22 cellular contexts compared by ENCODE assay signal in genomic region chr2:147999126-147999525, GRCh38.
"Had no signal": no experiment of that assay in that cellular context is flagged by ENCODE, and none has a peak within 500 bp of the region (broad histone marks: within the 10 kb centered on the region; RNA-seq: fewer than 3 reads in every experiment).

No MANE protein-coding gene starts in this region.

- H3K27me3 ChIP-seq: ascending aorta, cardiac muscle cell, dorsolateral prefrontal cortex, right atrium auricular region, spleen, testis, transverse colon had no signal

- H3K4me1 Mint-ChIP-seq: activated CD4-positive, alpha-beta memory T cell treated with anti-CD3 and anti-CD28 coated beads, Interleukin-2, amount 10 ng/mL, durations not matched to agents 7 days and 5 days had no signal

- H3K27ac Mint-ChIP-seq: activated CD4-positive, alpha-beta memory T cell treated with anti-CD3 and anti-CD28 coated beads, Interleukin-2, amount 10 ng/mL, durations not matched to agents 7 days and 5 days; activated CD4-positive, alpha-beta T cell treated with anti-CD3 and anti-CD28 coated beads, Interleukin-2, amount 10 ng/mL, durations not matched to agents 7 days and 5 days; activated naive CD8-positive, alpha-beta T cell treated with anti-CD3 and anti-CD28 coated beads for 36 hours; activated T-helper 2 cell treated with anti-CD3 and anti-CD28 coated beads, Interferon-gamma antibody, Interleukin-2, Interleukin-4, amounts not matched to agents 10 μg/mL and 5 μg/mL and 100 μg/mL, durations not matched to agents 14 hours and 24 hours and 36 hours; WTC11 had no signal

- H3K4me3 Mint-ChIP-seq: activated CD4-positive, alpha-beta memory T cell treated with anti-CD3 and anti-CD28 coated beads, Interleukin-2, amount 10 ng/mL, durations not matched to agents 7 days and 5 days; activated CD4-positive, alpha-beta T cell treated with anti-CD3 and anti-CD28 coated beads, Interleukin-2, amount 10 ng/mL, durations not matched to agents 7 days and 5 days; activated naive CD8-positive, alpha-beta T cell treated with anti-CD3 and anti-CD28 coated beads for 36 hours; brain; naive thymus-derived CD8-positive, alpha-beta T cell; WTC11 had no signal

- DNase-seq: activated CD4-positive, alpha-beta memory T cell treated with anti-CD3 and anti-CD28 coated beads, Interleukin-2, amount 10 ng/mL, durations not matched to agents 7 days and 5 days; activated CD4-positive, alpha-beta T cell treated with anti-CD3 and anti-CD28 coated beads for 1 hour; activated CD4-positive, alpha-beta T cell treated with anti-CD3 and anti-CD28 coated beads, Interleukin-2, amount 10 ng/mL, durations not matched to agents 7 days and 5 days; activated CD8-positive, alpha-beta memory T cell treated with anti-CD3 and anti-CD28 coated beads, Interleukin-2, amount 50 U/mL, for 48 hours; activated naive CD8-positive, alpha-beta T cell treated with anti-CD3 and anti-CD28 coated beads for 36 hours; activated T-cell treated with anti-CD3 and anti-CD28 coated beads, Interleukin-2, amount 50 U/mL, for 48 hours; dorsolateral prefrontal cortex; effector memory CD4-positive, alpha-beta T cell; kidney; naive thymus-derived CD8-positive, alpha-beta T cell; spleen; stimulated activated naive CD8-positive, alpha-beta T cell treated with anti-CD3 and anti-CD28 coated beads, Interleukin-15, Interleukin-2, amounts not matched to agents 100 U/mL and 50 U/mL, for 24 hours; T-helper 2 cell; testis; transverse colon had no signal

- H3K9me3 ChIP-seq: testis had no signal

- H3K4me1 ChIP-seq: ascending aorta, testis had no signal

- H3K27me3 Mint-ChIP-seq: activated CD4-positive, alpha-beta memory T cell treated with anti-CD3 and anti-CD28 coated beads, Interleukin-2, amount 10 ng/mL, durations not matched to agents 7 days and 5 days; activated CD4-positive, alpha-beta T cell treated with anti-CD3 and anti-CD28 coated beads, Interleukin-2, amount 10 ng/mL, durations not matched to agents 7 days and 5 days; activated naive CD8-positive, alpha-beta T cell treated with anti-CD3 and anti-CD28 coated beads for 36 hours; brain; naive thymus-derived CD8-positive, alpha-beta T cell had no signal

- ATAC-seq: naive thymus-derived CD8-positive, alpha-beta T cell; stimulated activated naive CD8-positive, alpha-beta T cell treated with anti-CD3 and anti-CD28 coated beads, Interleukin-15, Interleukin-2, amounts not matched to agents 100 U/mL and 50 U/mL, for 24 hours; WTC11 had no signal

- H3K27ac ChIP-seq: ascending aorta, cardiac muscle cell, coronary artery, dorsolateral prefrontal cortex, right atrium auricular region, spleen, testis, transverse colon had no signal
